In genomic region chr20:43658068-43658722, GRCh38 we compare ENCODE assay signal across 8 cellular contexts. TPM values are rescaled to one million over a fixed set of nuclear protein-coding genes. Genes with fewer than 3 reads are reported as not detected.
A peak's percentile ranks its signal among the peaks of the same experiment; 100 is the strongest.
DNase-seq lines count a peak whose midpoint lies in the region; TF ChIP-seq lines count a peak whose summit lies in the region.

No MANE protein-coding gene starts in this region.

- H3K36me3 Mint-ChIP-seq in activated T-cell treated with anti-CD3 and anti-CD28 coated beads, Interleukin-2, amount 50 U/mL, for 24 hours (ENCODE audit: low read depth), result peaks cover 8% of the 10 kb centered on the region

- H3K79me2 ChIP-seq in hepatocyte, result no peaks in the 10 kb centered on the region

- no peaks in the 10 kb centered on the region for H3K27me3 ChIP-seq in hepatocyte

- H3K27ac ChIP-seq in hepatocyte, result peak overlapping the region; percentile 89

- H4K20me1 ChIP-seq in hepatocyte (ENCODE audit: insufficient read depth, poor library complexity, severe bottlenecking), result no peaks in the 10 kb centered on the region

- 72% methylated on average over 11 of the region's 11 CpGs for WGBS in hepatocyte (ENCODE audit: low lambda C conversion rate, missing lambda C conversion rate)

- H3K4me3 Mint-ChIP-seq in activated T-cell treated with anti-CD3 and anti-CD28 coated beads, Interleukin-2, amount 50 U/mL, for 24 hours, result peak overlapping the region; percentile 91

- H3K27ac Mint-ChIP-seq in activated T-cell treated with anti-CD3 and anti-CD28 coated beads, Interleukin-2, amount 50 U/mL, for 24 hours, result peak overlapping the region; percentile 98

- H3K9me3 ChIP-seq in hepatocyte (ENCODE audit: low read depth), result no peaks in the 10 kb centered on the region

- TF ChIP-seq CTCF in hepatocyte (IDR thresholded peaks at IDR 0.05; ENCODE audit: poor library complexity), result peak; percentile 5

- H3K4me2 ChIP-seq in hepatocyte, result peak overlapping the region; percentile 89

- peak overlapping the region; percentile 66 for H3K4me3 ChIP-seq in hepatocyte

- peak; percentile 20 for DNase-seq in NCI-H146 (lab: John Stamatoyannopoulos, UW)
- DNase-seq in NCI-H146 treated with DMSO at 0.1 percent for 48 hours (lab: John Stamatoyannopoulos, UW; ENCODE audit: unreplicated experiment), result no peak
- peak; percentile 20 for DNase-seq in HS-5 (ENCODE audit: low read depth)
- DNase-seq in activated T-cell treated with anti-CD3 and anti-CD28 coated beads, Interleukin-2, amount 50 U/mL, for 24 hours, result peak; percentile 37
- DNase-seq in hepatocyte (ENCODE audit: low spot score), result peak; percentile 56
- peak; percentile 34 to 60 for DNase-seq in stimulated activated CD4-positive, alpha-beta T cell treated with anti-CD3 and anti-CD28 coated beads, Interleukin-12 subunit alpha, Interleukin-12 subunit beta, amount 100 ng/mL, for 24 hours (ENCODE audit: low read depth in 2 of 2)
- no peak for DNase-seq in hepatic stellate cell (ENCODE audit: low spot score)
- no peak for DNase-seq in NCI-H2029 (lab: John Stamatoyannopoulos, UW)

- H3K27me3 Mint-ChIP-seq in activated T-cell treated with anti-CD3 and anti-CD28 coated beads, Interleukin-2, amount 50 U/mL, for 24 hours, result no peaks in the 10 kb centered on the region

- no peaks in the 10 kb centered on the region for H3K9me2 ChIP-seq in hepatocyte (replicated peaks; ENCODE audit: insufficient read depth)

- peak overlapping the region; percentile 98 for H2AFZ ChIP-seq in hepatocyte

- no peaks in the 10 kb centered on the region for H3K36me3 ChIP-seq in hepatocyte (replicated peaks; ENCODE audit: insufficient read depth, low read depth)

- H3K4me1 Mint-ChIP-seq in activated T-cell treated with anti-CD3 and anti-CD28 coated beads, Interleukin-2, amount 50 U/mL, for 24 hours (ENCODE audit: low read depth), result peaks cover 18% of the 10 kb centered on the region

- peaks cover 9% of the 10 kb centered on the region for H3K4me1 ChIP-seq in hepatocyte (ENCODE audit: insufficient read depth)

- H3K9me3 Mint-ChIP-seq in activated T-cell treated with anti-CD3 and anti-CD28 coated beads, Interleukin-2, amount 50 U/mL, for 24 hours, result no peaks in the 10 kb centered on the region

RNA-seq across cellular contexts. Expression of gene MYBL2, which starts 8.7 kb away (rescaled TPM):
- total RNA-seq in hepatocyte, result 2.4 and 3.5 TPM in 2 replicates
- polyA plus RNA-seq in hepatocyte, result 13.8 and 19.4 TPM in 2 replicates

Comparison
In these comparisons a context has a peak if more than half of its experiments do, and no peak if none do; other contexts are left out.
1. DNase-seq: peak in NCI-H146 (single experiment), HS-5 (single experiment), activated T-cell treated with anti-CD3 and anti-CD28 coated beads, Interleukin-2, amount 50 U/mL, for 24 hours (single experiment), hepatocyte (single experiment) and stimulated activated CD4-positive, alpha-beta T cell treated with anti-CD3 and anti-CD28 coated beads, Interleukin-12 subunit alpha, Interleukin-12 subunit beta, amount 100 ng/mL, for 24 hours (2 of 2); none in NCI-H146 treated with DMSO at 0.1 percent for 48 hours (single experiment), hepatic stellate cell (single experiment) and NCI-H2029 (single experiment).